In the genomic region with DNA sequence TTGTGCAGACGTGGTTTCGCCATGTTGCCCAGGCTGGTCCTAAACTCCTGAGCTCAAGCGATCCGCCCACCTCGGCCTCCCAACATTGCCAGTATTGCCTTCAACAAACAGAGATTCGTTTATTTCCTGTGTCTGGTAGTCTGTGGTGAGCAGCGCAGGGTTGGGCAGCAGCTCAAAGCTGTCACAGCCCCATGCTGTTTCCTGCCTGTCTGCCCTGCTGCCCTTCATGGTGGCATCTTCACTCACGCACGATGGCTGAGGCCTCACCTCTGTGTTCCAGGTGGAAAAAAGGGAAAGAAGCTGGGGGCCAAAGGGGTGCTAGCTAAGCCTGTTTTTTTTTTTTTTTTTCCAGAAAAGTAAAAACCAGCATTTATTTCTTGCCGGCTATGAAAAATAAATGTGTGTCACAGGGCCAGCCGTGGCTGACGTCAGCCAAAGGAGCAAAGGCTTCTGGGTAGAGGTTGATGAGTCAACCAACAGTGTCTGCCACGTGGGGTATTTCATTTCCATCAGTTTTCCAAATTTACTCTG, we compare ENCODE assay signal across 9 cellular contexts. TPM values are rescaled to one million over a fixed set of nuclear protein-coding genes. Genes with fewer than 3 reads are reported as not detected.
DNase-seq lines count a peak whose midpoint lies in the region; ATAC-seq and TF ChIP-seq lines count a peak whose summit lies in the region.
"Had no signal": no experiment of that assay in that cellular context is flagged by ENCODE, and none has a peak within 500 bp of the region (broad histone marks: within the 10 kb centered on the region; RNA-seq: fewer than 3 reads in every experiment).

No MANE protein-coding gene starts in this region.

- H3K27me3 Mint-ChIP-seq in T-helper 17 cell: no peaks in the 10 kb centered on the region
- no peaks in the 10 kb centered on the region for H3K27me3 Mint-ChIP-seq in activated naive CD8-positive, alpha-beta T cell treated with anti-CD3 and anti-CD28 coated beads, Interleukin-2, amount 50 U/mL, for 24 hours

- H3K4me3 Mint-ChIP-seq in T-helper 17 cell: peak overlapping the region; percentile 80
- peak overlapping the region; percentile 74 for H3K4me3 Mint-ChIP-seq in activated naive CD8-positive, alpha-beta T cell treated with anti-CD3 and anti-CD28 coated beads, Interleukin-2, amount 50 U/mL, for 24 hours
- H3K4me3 Mint-ChIP-seq: nephron had no signal

- H3K27me3 ChIP-seq in HAP-1 (ENCODE audit: low read depth): no peaks in the 10 kb centered on the region

- peaks cover 29% of the 10 kb centered on the region for H3K4me1 Mint-ChIP-seq in T-helper 17 cell
- peaks cover 52% of the 10 kb centered on the region for H3K4me1 Mint-ChIP-seq in activated naive CD8-positive, alpha-beta T cell treated with anti-CD3 and anti-CD28 coated beads, Interleukin-2, amount 50 U/mL, for 24 hours
- H3K4me1 Mint-ChIP-seq: nephron had no signal

- peak overlapping the region; percentile 98 for H3K27ac Mint-ChIP-seq in T-helper 17 cell
- H3K27ac Mint-ChIP-seq in activated naive CD8-positive, alpha-beta T cell treated with anti-CD3 and anti-CD28 coated beads, Interleukin-2, amount 50 U/mL, for 24 hours: peak overlapping the region; percentile 98
- H3K27ac Mint-ChIP-seq: nephron had no signal

- no peaks in the 10 kb centered on the region for H3K36me3 Mint-ChIP-seq in T-helper 17 cell (ENCODE audit: low read depth)
- peaks cover 32% of the 10 kb centered on the region for H3K36me3 Mint-ChIP-seq in activated naive CD8-positive, alpha-beta T cell treated with anti-CD3 and anti-CD28 coated beads, Interleukin-2, amount 50 U/mL, for 24 hours (ENCODE audit: low read depth)

- peak; percentile 95 for ATAC-seq in T-helper 17 cell
- peak; percentile 94 for ATAC-seq in activated naive CD8-positive, alpha-beta T cell treated with anti-CD3 and anti-CD28 coated beads, Interleukin-2, amount 50 U/mL, for 24 hours

- no peaks in the 10 kb centered on the region for H3K36me3 ChIP-seq in HAP-1 (replicated peaks)

- no peak overlapping the region for H3K4me3 ChIP-seq in HAP-1

- H3K9me3 ChIP-seq in T-helper 17 cell (ENCODE audit: control insufficient read depth, low read length, poor library complexity, severe bottlenecking) (no peaks in the 10 kb centered on the region), HAP-1 (no peaks in the 10 kb centered on the region)

- DNase-seq in GM10266 (ENCODE audit: extremely low spot score): peak; percentile 65
- peak; percentile 60 to 81 (median 69) for DNase-seq in T-helper 17 cell
- peak; percentile 70 for DNase-seq in activated naive CD8-positive, alpha-beta T cell treated with anti-CD3 and anti-CD28 coated beads, Interleukin-2, amount 50 U/mL, for 24 hours
- peak; percentile 55 for DNase-seq in inferior parietal cortex (ENCODE audit: extremely low spot score)
- peak; percentile 57 for DNase-seq in stimulated activated CD8-positive, alpha-beta memory T cell treated with anti-CD3 and anti-CD28 coated beads, Interleukin-12 subunit alpha, Interleukin-12 subunit beta, amount 100 ng/mL, for 24 hours (ENCODE audit: extremely low read depth)
- no peak for DNase-seq in T1000 (lab: John Stamatoyannopoulos, UW)
- DNase-seq in HAP-1 (ENCODE audit: low spot score in 2 of 2): no peak
- no peak for DNase-seq in NCI-H2029 (lab: John Stamatoyannopoulos, UW)

- TF ChIP-seq CTCF in GM10266 (IDR thresholded peaks at IDR 0.05; ENCODE audit: control insufficient read depth, insufficient read depth, low read depth, missing control alignments): no peak

- no peaks in the 10 kb centered on the region for H3K4me1 ChIP-seq in HAP-1

- H3K9me3 Mint-ChIP-seq in activated naive CD8-positive, alpha-beta T cell treated with anti-CD3 and anti-CD28 coated beads, Interleukin-2, amount 50 U/mL, for 24 hours: no peaks in the 10 kb centered on the region

- in situ Hi-C loops in HAP-1 (cut with MboI; ENCODE audit: low sequenced_read_pairs): no loop called here

RNA-seq across cellular contexts. Expression of gene TBC1D22A, which starts 28.8 kb away (rescaled TPM):
- total RNA-seq in T-helper 17 cell: 10 to 100 TPM; 42.1 to 43.8 TPM

RNA-seq across cellular contexts. Expression of gene CERK, which starts 53.2 kb away (rescaled TPM):
- total RNA-seq in T-helper 17 cell: 100 to 1,000 TPM; 164 to 174 TPM

Comparison
In these comparisons a context has a peak if more than half of its experiments do, and no peak if none do; other contexts are left out.
1. DNase-seq: peak in GM10266 (single experiment), T-helper 17 cell (3 of 3), activated naive CD8-positive, alpha-beta T cell treated with anti-CD3 and anti-CD28 coated beads, Interleukin-2, amount 50 U/mL, for 24 hours (single experiment), inferior parietal cortex (single experiment) and stimulated activated CD8-positive, alpha-beta memory T cell treated with anti-CD3 and anti-CD28 coated beads, Interleukin-12 subunit alpha, Interleukin-12 subunit beta, amount 100 ng/mL, for 24 hours (single experiment); none in T1000 (single experiment), HAP-1 (0 of 2) and NCI-H2029 (single experiment).